In the genomic region with DNA sequence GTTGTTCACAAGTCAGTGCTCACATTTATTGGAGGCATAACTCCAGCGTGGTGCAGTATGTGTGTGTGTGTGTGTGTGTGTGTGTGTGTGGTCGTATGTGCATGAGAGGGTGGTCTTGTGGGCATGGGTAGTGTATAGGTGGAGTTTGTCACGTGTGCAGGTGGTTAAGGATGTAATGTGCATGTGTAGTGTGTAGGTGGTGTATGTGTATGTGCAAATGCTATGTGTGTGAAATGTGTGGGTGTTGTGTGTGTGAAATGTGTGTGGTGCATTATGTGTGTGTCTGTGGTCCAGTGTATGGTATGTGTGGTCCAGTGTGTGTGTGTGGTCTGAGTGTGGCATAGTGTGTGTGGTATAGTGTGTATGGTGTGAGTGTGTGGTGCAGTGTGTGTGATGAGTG, we compare ENCODE assay signal across 20 cellular contexts.
"Had no signal": no experiment of that assay in that cellular context is flagged by ENCODE, and none has a peak within 500 bp of the region (broad histone marks: within the 10 kb centered on the region; RNA-seq: fewer than 3 reads in every experiment).

No MANE protein-coding gene starts in this region.

- H3K4me3 ChIP-seq: coronary artery, esophagus muscularis mucosa, gastroesophageal sphincter, heart left ventricle, tibial artery, uterus had no signal

- H3K4me1 ChIP-seq: uterus had no signal

- DNase-seq: activated CD4-positive, alpha-beta T cell treated with anti-CD3 and anti-CD28 coated beads, Interleukin-2, amount 50 U/mL, for 1 hour; activated CD4-positive, CD25-positive, alpha-beta regulatory T cell treated with anti-CD3 and anti-CD28 coated beads, Interleukin-2, amount 50 U/mL, for 72 hours; activated CD8-positive, alpha-beta memory T cell treated with anti-CD3 and anti-CD28 coated beads, Interleukin-2, amount 50 U/mL, for 4 hours; activated effector memory CD4-positive, alpha-beta T cell treated with Interleukin-2 at 50 U/mL for 16 hours; activated naive CD4-positive, alpha-beta T cell treated with anti-CD3 and anti-CD28 coated beads, Interleukin-2, amount 10 ng/mL, durations not matched to agents 7 days and 5 days; activated naive CD8-positive, alpha-beta T cell treated with anti-CD3 and anti-CD28 coated beads, Interleukin-2, amount 50 U/mL, for 24 hours; activated T-cell treated with anti-CD3 and anti-CD28 coated beads, Interleukin-2, amount 50 U/mL, for 4 hours; anterior cingulate cortex; nucleus accumbens; retina; stimulated activated CD4-positive, alpha-beta T cell treated with anti-CD3 and anti-CD28 coated beads, Interleukin-2, amount 100 ng/mL, for 24 hours; stimulated activated naive CD8-positive, alpha-beta T cell treated with anti-CD3 and anti-CD28 coated beads, Interleukin-15, Interleukin-2, amounts not matched to agents 100 U/mL and 50 U/mL, for 24 hours; substantia nigra; T1000; tibial artery had no signal

- H3K9me3 ChIP-seq: esophagus muscularis mucosa, gastroesophageal sphincter, heart left ventricle, tibial artery, uterus had no signal

- H3K36me3 ChIP-seq: esophagus muscularis mucosa, gastroesophageal sphincter, heart left ventricle, tibial artery, uterus had no signal

- H3K27me3 ChIP-seq: esophagus muscularis mucosa, heart left ventricle, uterus had no signal

- H3K27ac ChIP-seq: coronary artery, esophagus muscularis mucosa, tibial artery, uterus had no signal
